In genomic region chr2:201130524-201131186, GRCh38 we compare ENCODE assay signal across 1 cellular context.
TF ChIP-seq lines count a peak whose summit lies in the region.

No MANE protein-coding gene starts in this region.

TF ChIP-seq in K562, 482 proteins besides CTCF, POLR2A, EP300 and RAD21 (continued from another document and continues in another):
- no peak for TF ChIP-seq IRF1 (CRISPR knock-in tag; IDR thresholded peaks at IDR 0.05; ENCODE audit: borderline replicate concordance)
- no peak for TF ChIP-seq PRMT5 (CRISPR knock-in tag; IDR thresholded peaks at IDR 0.05)
- no peak for TF ChIP-seq ZBTB5 (IDR thresholded peaks at IDR 0.05)
- no peak for TF ChIP-seq ZNF609 (CRISPR knock-in tag; IDR thresholded peaks at IDR 0.05; ENCODE audit: borderline replicate concordance)
- peak; percentile 58; the same call in 1 of the 2 replicates for TF ChIP-seq PKNOX1 (IDR thresholded peaks at IDR 0.05)
- TF ChIP-seq SUPT5H (IDR thresholded peaks at IDR 0.05), result no peak; the same call in 1 of the 2 replicates
- no peak for TF ChIP-seq CBX3 (IDR thresholded peaks at IDR 0.05; ENCODE audit: borderline replicate concordance in 1 of 2, low read length in 2 of 2)
- TF ChIP-seq ZBED1 (IDR thresholded peaks at IDR 0.05), result no peak
- TF ChIP-seq HNRNPLL (IDR thresholded peaks at IDR 0.05; ENCODE audit: low read depth, low read length, poor library complexity, severe bottlenecking), result no peak
- no peak for TF ChIP-seq SETDB1 (IDR thresholded peaks at IDR 0.05; ENCODE audit: low read length)
- peak; percentile 45; the same call in 1 of the 2 replicates for TF ChIP-seq SMARCC2 (IDR thresholded peaks at IDR 0.05; ENCODE audit: low read depth)
- no peak for TF ChIP-seq TBP (optimal IDR thresholded peaks at IDR 0.05; ENCODE audit: low read depth, low read length)
- TF ChIP-seq ZNF212 (CRISPR knock-in tag; IDR thresholded peaks at IDR 0.05), result no peak
- peak; percentile 86 for TF ChIP-seq SMARCA4 (IDR thresholded peaks at IDR 0.05)
- TF ChIP-seq NFXL1 (CRISPR knock-in tag; IDR thresholded peaks at IDR 0.05), result no peak
- TF ChIP-seq HBP1 (CRISPR knock-in tag; IDR thresholded peaks at IDR 0.05), result no peak
- no peak for TF ChIP-seq NELFE (IDR thresholded peaks at IDR 0.05; ENCODE audit: insufficient read depth, insufficient read length)
- no peak for TF ChIP-seq SMAD2 (IDR thresholded peaks at IDR 0.05; ENCODE audit: low read depth, low read length)
- TF ChIP-seq STAT5B (CRISPR knock-in tag; IDR thresholded peaks at IDR 0.05), result no peak
- TF ChIP-seq TEAD1 (CRISPR knock-in tag; IDR thresholded peaks at IDR 0.05), result no peak; a peak in 1 of 4 replicates
- peak; percentile 37; the same call in 1 of the 2 replicates for TF ChIP-seq NFE2 (IDR thresholded peaks at IDR 0.05; ENCODE audit: low read depth)
- no peak for TF ChIP-seq ZBTB33 (CRISPR knock-in tag; IDR thresholded peaks at IDR 0.05)
- no peak for TF ChIP-seq CHD2 (IDR thresholded peaks at IDR 0.05; ENCODE audit: low read depth, low read length)
- TF ChIP-seq ESRRA (IDR thresholded peaks at IDR 0.05; ENCODE audit: borderline replicate concordance, low read depth), result no peak
- no peak for TF ChIP-seq RNF219 (CRISPR knock-in tag; IDR thresholded peaks at IDR 0.05)
- no peak for TF ChIP-seq SIX5 (IDR thresholded peaks at IDR 0.05; ENCODE audit: borderline replicate concordance in 1 of 2, insufficient read depth in 1 of 2, low read depth in 1 of 2, low read length in 2 of 2)
- TF ChIP-seq TCF7 (IDR thresholded peaks at IDR 0.05; ENCODE audit: borderline replicate concordance), result no peak
- no peak for TF ChIP-seq MAZ (CRISPR knock-in tag; conservative IDR thresholded peaks at IDR 0.05 in 1 of 2, IDR thresholded peaks at IDR 0.05 in 1 of 2)
- no peak for TF ChIP-seq PREB (CRISPR knock-in tag; IDR thresholded peaks at IDR 0.05)
- TF ChIP-seq ZC3H8 (IDR thresholded peaks at IDR 0.05), result no peak
- TF ChIP-seq ZNF512 (tag; IDR thresholded peaks at IDR 0.05), result no peak
- no peak for TF ChIP-seq VEZF1 (CRISPR knock-in tag; IDR thresholded peaks at IDR 0.05)
- TF ChIP-seq HOXB6 (CRISPR knock-in tag; IDR thresholded peaks at IDR 0.05; ENCODE audit: borderline replicate concordance), result no peak
- TF ChIP-seq BCL6 (CRISPR knock-in tag; IDR thresholded peaks at IDR 0.05), result no peak
- no peak for TF ChIP-seq ZNF146 (CRISPR knock-in tag; IDR thresholded peaks at IDR 0.05; ENCODE audit: unreplicated experiment)
- TF ChIP-seq NCOR1 (IDR thresholded peaks at IDR 0.05), result peak; percentile 51; the same call in 1 of the 2 replicates
- no peak for TF ChIP-seq ZNF764 (CRISPR knock-in tag; IDR thresholded peaks at IDR 0.05; ENCODE audit: low read depth)
- no peak for TF ChIP-seq ZNF668 (CRISPR knock-in tag; IDR thresholded peaks at IDR 0.05)
- TF ChIP-seq TEAD4 (IDR thresholded peaks at IDR 0.05; ENCODE audit: low read length), result peak; percentile 66
- TF ChIP-seq TEAD4 (CRISPR knock-in tag; IDR thresholded peaks at IDR 0.05; ENCODE audit: borderline replicate concordance), result no peak
- no peak for TF ChIP-seq LARP7 (IDR thresholded peaks at IDR 0.05)
- TF ChIP-seq TCF3 (CRISPR knock-in tag; IDR thresholded peaks at IDR 0.05), result peak; percentile 71; the same call in 1 of the 2 replicates
- TF ChIP-seq ETS2 (tag; IDR thresholded peaks at IDR 0.05; ENCODE audit: borderline replicate concordance, poor library complexity, severe bottlenecking), result no peak
- TF ChIP-seq FOXM1 (IDR thresholded peaks at IDR 0.05; ENCODE audit: low read depth), result no peak
- no peak for TF ChIP-seq FOXM1 (CRISPR knock-in tag; IDR thresholded peaks at IDR 0.05; ENCODE audit: low read depth)
- no peak for TF ChIP-seq ZZZ3 (IDR thresholded peaks at IDR 0.05)
- no peak for TF ChIP-seq POLR2G (IDR thresholded peaks at IDR 0.05; ENCODE audit: low read depth, low read length)
- no peak for TF ChIP-seq MTF1 (CRISPR knock-in tag; IDR thresholded peaks at IDR 0.05; ENCODE audit: borderline replicate concordance)
- TF ChIP-seq SOX6 (IDR thresholded peaks at IDR 0.05), result 0 out of 2 replicates have a peak, but pooled peaks have one; percentile 19
- TF ChIP-seq ZNF311 (CRISPR knock-in tag; IDR thresholded peaks at IDR 0.05), result 0 out of 2 replicates have a peak, but pooled peaks have one; percentile 20
